17 cellular contexts compared by ENCODE assay signal in the genomic region with DNA sequence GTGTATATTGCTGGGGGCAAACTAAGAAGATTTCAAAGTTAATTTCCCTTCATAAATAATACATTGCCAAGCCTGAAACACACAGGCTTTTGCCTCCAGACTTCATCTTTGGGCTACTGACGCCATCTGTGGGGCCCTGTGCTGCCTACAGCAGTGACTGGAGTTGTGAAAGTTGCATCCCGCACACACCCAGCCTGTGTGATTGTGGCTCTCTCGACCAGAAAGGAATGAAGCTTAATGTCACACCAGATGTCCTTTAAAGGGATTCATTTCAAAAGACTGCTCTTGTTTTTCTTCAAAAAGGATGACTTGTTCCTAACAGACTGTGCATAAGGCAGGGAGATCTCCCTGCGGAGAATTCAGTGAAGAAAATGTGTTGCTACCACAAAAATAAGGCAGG.
DNase-seq lines count a peak whose midpoint lies in the region; ATAC-seq and TF ChIP-seq lines count a peak whose summit lies in the region.
"Had no signal": no experiment of that assay in that cellular context is flagged by ENCODE, and none has a peak within 500 bp of the region (broad histone marks: within the 10 kb centered on the region; RNA-seq: fewer than 3 reads in every experiment).

No MANE protein-coding gene starts in this region.

- no peaks in the 10 kb centered on the region for H3K27me3 ChIP-seq in left lung
- H3K27me3 ChIP-seq: esophagus muscularis mucosa, transverse colon had no signal

- no peaks in the 10 kb centered on the region for H3K36me3 ChIP-seq in left lung
- H3K36me3 ChIP-seq: esophagus muscularis mucosa, transverse colon had no signal

- peak; percentile 20; the same call in 1 of the 2 replicates for TF ChIP-seq CTCF in 22Rv1 (IDR thresholded peaks at IDR 0.05)
- TF ChIP-seq CTCF in WTC11 (IDR thresholded peaks at IDR 0.05): no peak
- TF ChIP-seq CTCF in left lung (IDR thresholded peaks at IDR 0.05): no peak

- CTCF ChIA-PET in WTC11 (lab: Charles Lee): interaction anchor here (1.1 to 1.5 kb wide), 2 partner anchors 28 to 208 kb away, joined by 6 read pairs; no protein-coding TSS in a partner anchor

- POLR2A ChIA-PET in WTC11 (lab: Charles Lee): no interaction called here

- H3K4me3 Mint-ChIP-seq in WTC11: no peak overlapping the region
- H3K4me3 Mint-ChIP-seq in natural killer cell treated with Interleukin-12 subunit alpha and Interleukin-12 subunit beta and Interleukin-15 and Interleukin-18, amount 100 ng/mL, for 72 hours: no peak overlapping the region
- H3K4me3 Mint-ChIP-seq: activated CD4-positive, alpha-beta T cell treated with anti-CD3 and anti-CD28 coated beads, Interleukin-2, amount 10 ng/mL, durations not matched to agents 24 days and 14 days; activated T-cell treated with anti-CD3 and anti-CD28 coated beads, Interleukin-2, amount 50 U/mL, for 4 hours; memory B cell had no signal

- H3K9me3 ChIP-seq in left lung: no peaks in the 10 kb centered on the region
- H3K9me3 ChIP-seq: esophagus muscularis mucosa, transverse colon had no signal

- no peak overlapping the region for H3K27ac Mint-ChIP-seq in WTC11
- no peak overlapping the region for H3K27ac Mint-ChIP-seq in natural killer cell treated with Interleukin-12 subunit alpha and Interleukin-12 subunit beta and Interleukin-15 and Interleukin-18, amount 100 ng/mL, for 72 hours
- H3K27ac Mint-ChIP-seq: activated CD4-positive, alpha-beta T cell treated with anti-CD3 and anti-CD28 coated beads, Interleukin-2, amount 10 ng/mL, durations not matched to agents 24 days and 14 days; memory B cell had no signal

- DNase-seq in NCI-H1105 treated with DMSO at 0.1 percent for 48 hours (lab: John Stamatoyannopoulos, UW) (peak; percentile 21), WTC11 (ENCODE audit: low spot score) (peak; percentile 32), left kidney (ENCODE audit: low read depth, low spot score) (peak; percentile 73), NCI-H345 treated with DMSO at 0.1 percent for 48 hours (lab: John Stamatoyannopoulos, UW; ENCODE audit: unreplicated experiment) (no peak), left lung (no peak)
- DNase-seq in natural killer cell treated with Interleukin-12 subunit alpha and Interleukin-12 subunit beta and Interleukin-15 and Interleukin-18, amount 100 ng/mL, for 72 hours (ENCODE audit: low spot score): no peak
- DNase-seq: activated CD4-positive, alpha-beta T cell treated with anti-CD3 and anti-CD28 coated beads, Interleukin-2, amount 10 ng/mL, durations not matched to agents 24 days and 14 days; activated T-cell treated with anti-CD3 and anti-CD28 coated beads, Interleukin-2, amount 50 U/mL, for 4 hours; NCI-H2107; RPMI8226; T-helper 2 cell; transverse colon had no signal

- peaks cover 7% of the 10 kb centered on the region for H3K9me3 Mint-ChIP-seq in WTC11
- H3K9me3 Mint-ChIP-seq in natural killer cell treated with Interleukin-12 subunit alpha and Interleukin-12 subunit beta and Interleukin-15 and Interleukin-18, amount 100 ng/mL, for 72 hours: peaks cover 12% of the 10 kb centered on the region
- H3K9me3 Mint-ChIP-seq: activated CD4-positive, alpha-beta T cell treated with anti-CD3 and anti-CD28 coated beads, Interleukin-2, amount 10 ng/mL, durations not matched to agents 24 days and 14 days; activated T-cell treated with anti-CD3 and anti-CD28 coated beads, Interleukin-2, amount 50 U/mL, for 4 hours; memory B cell had no signal

- ATAC-seq in WTC11 (peak; percentile 85), left lung (no peak), HG03354 (IDR thresholded peaks at IDR 0.05; ENCODE audit: poor library complexity, severe bottlenecking, unreplicated experiment) (no peak)
- ATAC-seq in natural killer cell treated with Interleukin-12 subunit alpha and Interleukin-12 subunit beta and Interleukin-15 and Interleukin-18, amount 100 ng/mL, for 72 hours: no peak
- ATAC-seq: activated T-cell treated with anti-CD3 and anti-CD28 coated beads, Interleukin-2, amount 50 U/mL, for 4 hours had no signal

- H3K36me3 Mint-ChIP-seq in WTC11: no peaks in the 10 kb centered on the region
- H3K36me3 Mint-ChIP-seq in natural killer cell treated with Interleukin-12 subunit alpha and Interleukin-12 subunit beta and Interleukin-15 and Interleukin-18, amount 100 ng/mL, for 72 hours: peaks cover 5% of the 10 kb centered on the region
- H3K36me3 Mint-ChIP-seq: memory B cell had no signal

- H3K27ac ChIP-seq in 22Rv1 (no peak overlapping the region), left lung (no peak overlapping the region)
- H3K27ac ChIP-seq: coronary artery, esophagus muscularis mucosa, transverse colon had no signal

- H3K4me1 ChIP-seq in left lung: peaks cover 0 to 3% of the 10 kb centered on the region in 2 donors
- H3K4me1 ChIP-seq: transverse colon had no signal

- no peak overlapping the region for H3K4me3 ChIP-seq in left lung
- H3K4me3 ChIP-seq: coronary artery, esophagus muscularis mucosa, transverse colon had no signal

- no peaks in the 10 kb centered on the region for H3K4me1 Mint-ChIP-seq in WTC11
- no peaks in the 10 kb centered on the region for H3K4me1 Mint-ChIP-seq in natural killer cell treated with Interleukin-12 subunit alpha and Interleukin-12 subunit beta and Interleukin-15 and Interleukin-18, amount 100 ng/mL, for 72 hours (ENCODE audit: low read depth in 2 of 2)
- H3K4me1 Mint-ChIP-seq: activated CD4-positive, alpha-beta T cell treated with anti-CD3 and anti-CD28 coated beads, Interleukin-2, amount 10 ng/mL, durations not matched to agents 24 days and 14 days; memory B cell had no signal

- intact Hi-C loops in left lung (cut with DNase I): no loop called here

- no peaks in the 10 kb centered on the region for H3K27me3 Mint-ChIP-seq in WTC11 (ENCODE audit: low read depth)
- no peaks in the 10 kb centered on the region for H3K27me3 Mint-ChIP-seq in natural killer cell treated with Interleukin-12 subunit alpha and Interleukin-12 subunit beta and Interleukin-15 and Interleukin-18, amount 100 ng/mL, for 72 hours
- H3K27me3 Mint-ChIP-seq: activated CD4-positive, alpha-beta T cell treated with anti-CD3 and anti-CD28 coated beads, Interleukin-2, amount 10 ng/mL, durations not matched to agents 24 days and 14 days had no signal

TF ChIP-seq in WTC11, 78 proteins besides CTCF, POLR2A, EP300 and RAD21 (continues in another document):
- TF ChIP-seq KAT7 (CRISPR knock-in tag; IDR thresholded peaks at IDR 0.05; ENCODE audit: borderline replicate concordance): no peak
- no peak for TF ChIP-seq NR3C1 (CRISPR knock-in tag; conservative IDR thresholded peaks at IDR 0.05; ENCODE audit: low read depth)
- no peak for TF ChIP-seq E2F5 (CRISPR knock-in tag; IDR thresholded peaks at IDR 0.05)
- TF ChIP-seq, protein P1, sequence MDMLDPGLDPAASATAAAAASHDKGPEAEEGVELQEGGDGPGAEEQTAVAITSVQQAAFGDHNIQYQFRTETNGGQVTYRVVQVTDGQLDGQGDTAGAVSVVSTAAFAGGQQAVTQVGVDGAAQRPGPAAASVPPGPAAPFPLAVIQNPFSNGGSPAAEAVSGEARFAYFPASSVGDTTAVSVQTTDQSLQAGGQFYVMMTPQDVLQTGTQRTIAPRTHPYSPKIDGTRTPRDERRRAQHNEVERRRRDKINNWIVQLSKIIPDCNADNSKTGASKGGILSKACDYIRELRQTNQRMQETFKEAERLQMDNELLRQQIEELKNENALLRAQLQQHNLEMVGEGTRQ (CRISPR knock-in tag; IDR thresholded peaks at IDR 0.05): no peak
- no peak for TF ChIP-seq GABPB1 (CRISPR knock-in tag; IDR thresholded peaks at IDR 0.05)
- TF ChIP-seq AR (CRISPR knock-in tag; IDR thresholded peaks at IDR 0.05): no peak
- TF ChIP-seq NR2C2 (CRISPR knock-in tag; IDR thresholded peaks at IDR 0.05): no peak
- TF ChIP-seq, protein P2, sequence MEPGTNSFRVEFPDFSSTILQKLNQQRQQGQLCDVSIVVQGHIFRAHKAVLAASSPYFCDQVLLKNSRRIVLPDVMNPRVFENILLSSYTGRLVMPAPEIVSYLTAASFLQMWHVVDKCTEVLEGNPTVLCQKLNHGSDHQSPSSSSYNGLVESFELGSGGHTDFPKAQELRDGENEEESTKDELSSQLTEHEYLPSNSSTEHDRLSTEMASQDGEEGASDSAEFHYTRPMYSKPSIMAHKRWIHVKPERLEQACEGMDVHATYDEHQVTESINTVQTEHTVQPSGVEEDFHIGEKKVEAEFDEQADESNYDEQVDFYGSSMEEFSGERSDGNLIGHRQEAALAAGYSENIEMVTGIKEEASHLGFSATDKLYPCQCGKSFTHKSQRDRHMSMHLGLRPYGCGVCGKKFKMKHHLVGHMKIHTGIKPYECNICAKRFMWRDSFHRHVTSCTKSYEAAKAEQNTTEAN (CRISPR knock-in tag; IDR thresholded peaks at IDR 0.05): no peak
- TF ChIP-seq FOXK1 (CRISPR knock-in tag; IDR thresholded peaks at IDR 0.05): no peak

Comparison
In these comparisons a context has a peak if more than half of its experiments do, and no peak if none do; other contexts are left out.
1. DNase-seq: peak in NCI-H1105 treated with DMSO at 0.1 percent for 48 hours (single experiment), WTC11 (single experiment) and left kidney (single experiment); none in natural killer cell treated with Interleukin-12 subunit alpha and Interleukin-12 subunit beta and Interleukin-15 and Interleukin-18, amount 100 ng/mL, for 72 hours (single experiment), NCI-H345 treated with DMSO at 0.1 percent for 48 hours (single experiment) and left lung (0 of 2).